In the genomic region with DNA sequence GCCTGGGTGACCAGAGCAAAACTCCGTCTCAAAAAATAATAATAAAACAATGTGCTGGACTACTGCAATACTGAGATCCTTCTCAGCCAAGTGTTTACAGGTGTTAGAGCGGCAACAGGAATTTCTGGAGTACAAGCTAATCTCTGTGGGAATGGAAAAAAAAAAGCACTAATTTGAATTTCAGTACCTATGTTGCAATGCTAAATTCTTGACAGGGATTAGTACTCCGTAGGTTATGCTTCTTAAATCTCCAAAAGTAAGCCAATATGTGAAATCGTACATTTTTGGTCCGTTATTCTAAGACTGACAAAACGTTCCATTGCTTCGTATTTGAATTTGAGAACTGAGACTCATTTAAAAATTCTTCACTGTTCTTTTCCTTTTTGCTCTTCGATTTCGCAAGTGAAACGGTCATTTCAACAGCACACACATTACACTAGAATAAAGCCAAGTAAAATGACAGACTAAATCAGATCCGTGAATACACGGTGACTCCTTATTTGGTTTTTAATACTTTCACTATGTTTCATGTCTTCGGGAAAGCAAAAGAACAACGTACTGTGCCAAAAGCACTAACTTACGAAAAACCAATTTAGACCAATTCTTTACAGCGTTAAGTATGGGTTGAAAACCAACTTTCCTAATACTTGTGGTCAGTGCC, we compare ENCODE assay signal across 8 cellular contexts. TPM values are rescaled to one million over a fixed set of nuclear protein-coding genes. Genes with fewer than 3 reads are reported as not detected.
A peak's percentile ranks its signal among the peaks of the same experiment; 100 is the strongest.
DNase-seq lines count a peak whose midpoint lies in the region; ATAC-seq and TF ChIP-seq lines count a peak whose summit lies in the region.

No MANE protein-coding gene starts in this region.

- H3K4me1 Mint-ChIP-seq in T-helper 2 cell treated with Interferon-gamma antibody and Interleukin-4, amounts not matched to agents 5 μg/mL and 100 μg/mL, for 36 hours (ENCODE audit: low read depth), result peaks cover 25% of the 10 kb centered on the region

- peak overlapping the region; percentile 88 for H3K4me3 Mint-ChIP-seq in T-helper 2 cell treated with Interferon-gamma antibody and Interleukin-4, amounts not matched to agents 5 μg/mL and 100 μg/mL, for 36 hours

- H3K27ac ChIP-seq in right atrium auricular region, result peak overlapping the region; percentile 98

- H3K9me3 ChIP-seq in right atrium auricular region, result no peaks in the 10 kb centered on the region
- H3K9me3 ChIP-seq in skeletal muscle satellite cell (replicated peaks; ENCODE audit: low read length), result no peaks in the 10 kb centered on the region

- H3K9ac ChIP-seq in skeletal muscle satellite cell (ENCODE audit: low read depth, low read length), result peak overlapping the region; percentile 96

- H3K36me3 Mint-ChIP-seq in T-helper 2 cell treated with Interferon-gamma antibody and Interleukin-4, amounts not matched to agents 5 μg/mL and 100 μg/mL, for 36 hours (ENCODE audit: low read depth), result peaks cover 12% of the 10 kb centered on the region

- H3K4me2 ChIP-seq in skeletal muscle satellite cell (ENCODE audit: low read length), result peak overlapping the region; percentile 82

- H3K4me3 ChIP-seq in right atrium auricular region (peak overlapping the region; percentile 79 to 95), foreskin fibroblast (ENCODE audit: low read depth in 1 of 2, low read length in 2 of 2) (peak overlapping the region; percentile 67 to 70), skeletal muscle satellite cell (ENCODE audit: low read length) (peak overlapping the region; percentile 77)

- ATAC-seq in GM19324 (IDR thresholded peaks at IDR 0.05; ENCODE audit: low FRiP score, unreplicated experiment) (no peak), left colon (no peak)

- H3K9me3 Mint-ChIP-seq in T-helper 2 cell treated with Interferon-gamma antibody and Interleukin-4, amounts not matched to agents 5 μg/mL and 100 μg/mL, for 36 hours, result no peaks in the 10 kb centered on the region

- H3K36me3 ChIP-seq in right atrium auricular region (no peaks in the 10 kb centered on the region), skeletal muscle satellite cell (ENCODE audit: insufficient read depth, low read length) (peaks cover 5% of the 10 kb centered on the region)

- H3K27me3 ChIP-seq in right atrium auricular region (no peaks in the 10 kb centered on the region), skeletal muscle satellite cell (ENCODE audit: control insufficient read depth, insufficient read depth, low read length) (no peaks in the 10 kb centered on the region)

- no peak for DNase-seq in right atrium auricular region (ENCODE audit: low spot score)
- DNase-seq in cardiac septum (ENCODE audit: low spot score), result no peak
- no peak for DNase-seq in T-helper 2 cell treated with Interferon-gamma antibody and Interleukin-4, amounts not matched to agents 5 μg/mL and 100 μg/mL, for 36 hours (ENCODE audit: low spot score)
- DNase-seq in foreskin fibroblast, result peak in 1 of 2 donors; percentile 60
- no peak for DNase-seq in NCI-H1930 (lab: John Stamatoyannopoulos, UW)
- no peak for DNase-seq in left colon

- intact Hi-C loops in cardiac septum (cut with DNase I) (loop anchor here (5.0 kb wide), 2 partner anchors 58 to 67 kb away; partner anchors contain the start of gene PLAAT3), left colon (cut with DNase I, micrococcal nuclease) (no loop called here)

- H3K4me1 ChIP-seq in right atrium auricular region (peaks cover 0 to 50% of the 10 kb centered on the region in 2 donors), skeletal muscle satellite cell (ENCODE audit: control insufficient read depth, insufficient read depth, low read length) (peaks cover 58% of the 10 kb centered on the region)

- H3K27ac Mint-ChIP-seq in T-helper 2 cell treated with Interferon-gamma antibody and Interleukin-4, amounts not matched to agents 5 μg/mL and 100 μg/mL, for 36 hours, result peak overlapping the region; percentile 80

- TF ChIP-seq CTCF in right atrium auricular region (IDR thresholded peaks at IDR 0.05), result no peak
- no peak for TF ChIP-seq CTCF in foreskin fibroblast (IDR thresholded peaks at IDR 0.05; ENCODE audit: low read depth, low read length)

- H3K27me3 Mint-ChIP-seq in T-helper 2 cell treated with Interferon-gamma antibody and Interleukin-4, amounts not matched to agents 5 μg/mL and 100 μg/mL, for 36 hours (ENCODE audit: low read depth), result no peaks in the 10 kb centered on the region

RNA-seq across cellular contexts. Expression of gene ATL3, which starts 1.0 kb away (rescaled TPM):
- total RNA-seq in right atrium auricular region (10 to 100 TPM; 17.9 to 33.5 TPM), cardiac septum (15.1 TPM), left colon (10 to 100 TPM; 54.5 to 56.6 TPM)
- 119 and 152 TPM in 2 replicates for total RNA-seq in skeletal muscle satellite cell (2012; rRNA removed)

RNA-seq across cellular contexts. Expression of gene RTN3, which starts 11.1 kb away (rescaled TPM):
- total RNA-seq in right atrium auricular region (10 to 100 TPM; 64.4 to 96.3 TPM), cardiac septum (69.6 TPM), left colon (100 to 1,000 TPM; 121 to 124 TPM)
- total RNA-seq in skeletal muscle satellite cell (2012; rRNA removed), result 57.9 and 63.1 TPM in 2 replicates

RNA-seq across cellular contexts. Expression of gene PLAAT3, which starts 56.0 kb away (rescaled TPM):
- total RNA-seq in right atrium auricular region (100 to 1,000 TPM; 111 TPM), cardiac septum (109 TPM), left colon (1 to 10 TPM; 5.9 to 6.6 TPM)
- 10.3 and 11.7 TPM in 2 replicates for total RNA-seq in skeletal muscle satellite cell (2012; rRNA removed)

Comparison
In these comparisons a context has a peak if more than half of its experiments do, and no peak if none do; other contexts are left out.
1. RNA of gene PLAAT3, which starts 56.0 kb away (total RNA-seq): 111 TPM in right atrium auricular region and 109 TPM in cardiac septum (single experiment); 5.9 to 6.6 TPM in left colon; every median in the first group is over 10 times any median in the second.
2. Peak in every context shown above with its lines, with median percentiles within 50 percentile points of each other: H3K4me3 ChIP-seq.